Comparison of ENCODE assay signal across 15 cellular contexts in the genomic region with DNA sequence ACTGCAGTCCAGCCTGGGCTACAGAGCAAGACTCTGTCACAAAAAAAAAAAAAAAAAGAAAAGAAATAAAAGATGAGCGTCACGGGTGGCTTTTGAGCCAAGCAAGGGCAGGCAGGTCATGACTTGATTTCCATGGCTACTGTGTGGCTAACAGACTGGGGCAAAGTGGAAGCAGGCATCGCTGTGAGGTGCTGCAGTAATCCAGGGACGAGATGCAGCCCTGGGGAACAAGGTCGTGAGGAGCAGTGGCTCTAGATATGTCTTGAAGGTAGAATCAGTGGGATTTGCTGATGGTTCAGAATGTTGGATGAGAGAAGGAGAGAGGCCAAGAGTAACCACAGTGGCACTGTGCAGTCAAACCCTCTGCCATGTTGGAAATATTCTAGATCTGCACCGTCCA. TPM values are rescaled to one million over a fixed set of nuclear protein-coding genes. Genes with fewer than 3 reads are reported as not detected.
DNase-seq lines count a peak whose midpoint lies in the region; ATAC-seq and TF ChIP-seq lines count a peak whose summit lies in the region.
"Had no signal": no experiment of that assay in that cellular context is flagged by ENCODE, and none has a peak within 500 bp of the region (broad histone marks: within the 10 kb centered on the region; RNA-seq: fewer than 3 reads in every experiment).

No MANE protein-coding gene starts in this region.

- peaks cover 31% of the 10 kb centered on the region for H3K36me3 ChIP-seq in BLaER1

- peaks cover 4% of the 10 kb centered on the region for H3K36me3 Mint-ChIP-seq in IgD-negative memory B cell
- H3K36me3 Mint-ChIP-seq in chondrocyte (ENCODE audit: low read depth): peaks cover 28% of the 10 kb centered on the region
- H3K36me3 Mint-ChIP-seq in stimulated activated memory B cell treated with anti-CD40 and anti-IgM and Interleukin-4, amounts not matched to agents 10 μg/mL and 1 μg/mL and 100 μg/mL, for 72 hours: peaks cover 26% of the 10 kb centered on the region

- peaks cover 59% of the 10 kb centered on the region for H3K4me1 ChIP-seq in BLaER1
- H3K4me1 ChIP-seq: BE2C, HAP-1 had no signal

- H3K9me3 Mint-ChIP-seq in IgD-negative memory B cell (peaks cover 0 to 1% (median 0%) of the 10 kb centered on the region in 3 donors), chondrocyte (ENCODE audit: low read depth) (no peaks in the 10 kb centered on the region)
- H3K9me3 Mint-ChIP-seq in stimulated activated memory B cell treated with anti-CD40 and anti-IgM and Interleukin-4, amounts not matched to agents 10 μg/mL and 1 μg/mL and 100 μg/mL, for 72 hours: no peaks in the 10 kb centered on the region

- no peak overlapping the region for H3K4me3 ChIP-seq in BLaER1
- H3K4me3 ChIP-seq: HAP-1 had no signal

- peaks cover 6% of the 10 kb centered on the region; the same call in 1 of the 2 replicates for H3K9me3 ChIP-seq in BLaER1
- H3K9me3 ChIP-seq: BE2C, HAP-1 had no signal

- ATAC-seq in stimulated activated memory B cell treated with anti-CD40 and anti-IgM and Interleukin-4, amounts not matched to agents 10 μg/mL and 1 μg/mL and 100 μg/mL, for 72 hours: no peak

- H3K27me3 Mint-ChIP-seq in IgD-negative memory B cell: peaks cover 1% of the 10 kb centered on the region
- no peaks in the 10 kb centered on the region for H3K27me3 Mint-ChIP-seq in chondrocyte (ENCODE audit: low read depth)
- no peaks in the 10 kb centered on the region for H3K27me3 Mint-ChIP-seq in stimulated activated memory B cell treated with anti-CD40 and anti-IgM and Interleukin-4, amounts not matched to agents 10 μg/mL and 1 μg/mL and 100 μg/mL, for 72 hours

- intact Hi-C loops in posterior vena cava (cut with DNase I): no loop called here

- no peak overlapping the region for H3K27ac ChIP-seq in BLaER1

- DNase-seq in chondrocyte (ENCODE audit: low spot score) (no peak), posterior vena cava (ENCODE audit: low spot score) (peak; percentile 35)
- DNase-seq in activated CD4-positive, alpha-beta T cell treated with anti-CD3 and anti-CD28 coated beads for 48 hours: no peak
- no peak for DNase-seq in activated effector memory CD4-positive, alpha-beta T cell treated with anti-CD3 and anti-CD28 coated beads, Interleukin-2, amount 50 U/mL, for 16 hours
- DNase-seq: BE2C; CD8-positive, alpha-beta memory T cell; DMS53; GF-D8 had no signal

- no peaks in the 10 kb centered on the region for H4K20me1 ChIP-seq in BLaER1

- H3K4me1 Mint-ChIP-seq in IgD-negative memory B cell (peaks cover 20 to 34% (median 26%) of the 10 kb centered on the region in 3 donors), chondrocyte (ENCODE audit: low read depth) (peaks cover 22% of the 10 kb centered on the region)
- H3K4me1 Mint-ChIP-seq in stimulated activated memory B cell treated with anti-CD40 and anti-IgM and Interleukin-4, amounts not matched to agents 10 μg/mL and 1 μg/mL and 100 μg/mL, for 72 hours: peaks cover 45% of the 10 kb centered on the region

- no peak overlapping the region for H3K9ac ChIP-seq in BLaER1

- peak overlapping the region in 1 of 4 donors; percentile 34 for H3K4me3 Mint-ChIP-seq in IgD-negative memory B cell
- no peak overlapping the region for H3K4me3 Mint-ChIP-seq in chondrocyte (ENCODE audit: unreplicated experiment)
- no peak overlapping the region for H3K4me3 Mint-ChIP-seq in stimulated activated memory B cell treated with anti-CD40 and anti-IgM and Interleukin-4, amounts not matched to agents 10 μg/mL and 1 μg/mL and 100 μg/mL, for 72 hours

- no peak for TF ChIP-seq CTCF in chondrocyte (IDR thresholded peaks at IDR 0.05)

- H3K27ac Mint-ChIP-seq in IgD-negative memory B cell (peak overlapping the region in 2 of 3 donors; percentile 24 to 30), chondrocyte (ENCODE audit: unreplicated experiment) (peak overlapping the region; percentile 0)
- no peak overlapping the region for H3K27ac Mint-ChIP-seq in stimulated activated memory B cell treated with anti-CD40 and anti-IgM and Interleukin-4, amounts not matched to agents 10 μg/mL and 1 μg/mL and 100 μg/mL, for 72 hours

- H3K27me3 ChIP-seq in BLaER1: no peaks in the 10 kb centered on the region
- H3K27me3 ChIP-seq: BE2C had no signal

- peak overlapping the region; percentile 72 for H3K4me2 ChIP-seq in BLaER1

RNA-seq across cellular contexts. Expression of a gene that starts 14.2 kb away (rescaled TPM):
- polyA plus RNA-seq in IgD-negative memory B cell: not detected
- total RNA-seq in chondrocyte (not detected in 3 replicates), posterior vena cava (1 to 10 TPM; 3.8 to 6.7 TPM)
- total RNA-seq: CD8-positive, alpha-beta memory T cell; H1; HT1080 had no signal
- polyA plus RNA-seq: AG04450; CD8-positive, alpha-beta memory T cell had no signal

RNA-seq across cellular contexts. Expression of a gene that starts 16.4 kb away (rescaled TPM):
- polyA plus RNA-seq in IgD-negative memory B cell: 2.1 TPM
- total RNA-seq in chondrocyte (20.4 to 39.5 TPM (median 24.3 TPM) in 3 replicates), posterior vena cava (10 to 100 TPM; 22.7 to 22.9 TPM)

RNA-seq across cellular contexts. Expression of a gene that starts 42.1 kb away (rescaled TPM):
- polyA plus RNA-seq in IgD-negative memory B cell: 1.5 TPM
- total RNA-seq in chondrocyte (not detected in 3 replicates), posterior vena cava (10 to 100 TPM; 24.0 to 38.3 TPM)
- total RNA-seq: CD8-positive, alpha-beta memory T cell; H1 had no signal
- polyA plus RNA-seq: AG04450; CD8-positive, alpha-beta memory T cell had no signal

RNA-seq across cellular contexts. Expression of a gene that starts 51.4 kb away (rescaled TPM):
- not detected for polyA plus RNA-seq in IgD-negative memory B cell
- not detected in 3 replicates for total RNA-seq in chondrocyte
- 1 to 10 TPM; 1.7 to 6.9 TPM for total RNA-seq in posterior vena cava
- total RNA-seq: CD8-positive, alpha-beta memory T cell; H1 had no signal
- polyA plus RNA-seq: AG04450; CD8-positive, alpha-beta memory T cell had no signal

Comparison
In these comparisons a context has a peak if more than half of its experiments do, and no peak if none do; other contexts are left out.
1. RNA of a gene that starts 42.1 kb away (total RNA-seq): 24.0 to 38.3 TPM in posterior vena cava; not detected in chondrocyte; every median in the first group is over 10 times any median in the second.